Comparison of ENCODE assay signal across 21 cellular contexts in genomic region chr14:81018714-81019512, GRCh38.
DNase-seq lines count a peak whose midpoint lies in the region; ATAC-seq and TF ChIP-seq lines count a peak whose summit lies in the region.
"Had no signal": no experiment of that assay in that cellular context is flagged by ENCODE, and none has a peak within 500 bp of the region (broad histone marks: within the 10 kb centered on the region; RNA-seq: fewer than 3 reads in every experiment).

No MANE protein-coding gene starts in this region.

- H3K79me2 ChIP-seq in ACC112 (ENCODE audit: control insufficient read depth, insufficient read depth, low read length, unreplicated experiment) (no peaks in the 10 kb centered on the region), Loucy (ENCODE audit: insufficient read depth, low read length) (no peaks in the 10 kb centered on the region)

- ATAC-seq in psoas muscle (no peak), HG02981 (IDR thresholded peaks at IDR 0.05; ENCODE audit: unreplicated experiment) (no peak)

- H3K4me1 ChIP-seq in ACC112 (ENCODE audit: control insufficient read depth, insufficient read depth, low read length, unreplicated experiment), result peaks cover 4% of the 10 kb centered on the region
- H3K4me1 ChIP-seq in Loucy (ENCODE audit: insufficient read depth, low read length, poor library complexity, severe bottlenecking), result no peaks in the 10 kb centered on the region
- H3K4me1 ChIP-seq in psoas muscle, result no peaks in the 10 kb centered on the region
- H3K4me1 ChIP-seq: BE2C had no signal

- H2AFZ ChIP-seq in ACC112 (ENCODE audit: low read length, unreplicated experiment) (peak overlapping the region; percentile 71), Loucy (ENCODE audit: low read length) (peak overlapping the region; percentile 32; the same call in 1 of the 2 replicates)

- intact Hi-C loops in psoas muscle (cut with DNase I), result no loop called here

- peak overlapping the region; percentile 62; the same call in 1 of the 2 replicates for H3K4me3 ChIP-seq in ACC112 (ENCODE audit: low read depth, low read length)
- no peak overlapping the region for H3K4me3 ChIP-seq in Loucy (ENCODE audit: low read length, poor library complexity, severe bottlenecking)
- peak overlapping the region; percentile 3 for H3K4me3 ChIP-seq in psoas muscle

- DNase-seq in erythroblast (lab: John Stamatoyannopoulos, UW), result peak; percentile 61 to 64
- no peak for DNase-seq in psoas muscle
- DNase-seq in NCI-H1417 (lab: John Stamatoyannopoulos, UW), result no peak
- no peak for DNase-seq in OCI-M2 (lab: John Stamatoyannopoulos, UW; ENCODE audit: unreplicated experiment)
- DNase-seq: BE2C; CD4-positive, CD25-positive, alpha-beta regulatory T cell; EL; GF-D8; H9; KBM-7; NCI-H1105; NCI-H2081; NCI-H2171 treated with DMSO at 0.1 percent for 48 hours; NCI-H446; NCI-H526; SHP77 treated with DMSO at 0.1 percent for 48 hours; SK-N-SH had no signal

- H3K27ac ChIP-seq in ACC112 (ENCODE audit: low read depth, low read length), result no peak overlapping the region
- peak overlapping the region; percentile 5 for H3K27ac ChIP-seq in psoas muscle
- H3K27ac ChIP-seq: RWPE1 had no signal

- 76 to 78% (median 77%) methylated on average over 3 of the region's 3 CpGs for WGBS in psoas muscle, 3 donors

- no peak for TF ChIP-seq CTCF in Loucy (conservative IDR thresholded peaks at IDR 0.05; ENCODE audit: low read length)
- TF ChIP-seq CTCF in psoas muscle (IDR thresholded peaks at IDR 0.05), result no peak

- H3K27me3 ChIP-seq in ACC112 (ENCODE audit: insufficient read depth, low read length) (peaks cover 14% of the 10 kb centered on the region; the same call in 1 of the 2 replicates), Loucy (ENCODE audit: insufficient read depth, low read length, poor library complexity, severe bottlenecking) (no peaks in the 10 kb centered on the region), psoas muscle (ENCODE audit: insufficient read depth in 3 of 3, low read length in 2 of 3) (no peaks in the 10 kb centered on the region)
- H3K27me3 ChIP-seq: BE2C had no signal

- no peak overlapping the region for H3K9ac ChIP-seq in Loucy (ENCODE audit: low read depth, low read length, poor library complexity, severe bottlenecking)
- H3K9ac ChIP-seq: SK-N-SH had no signal

- no peaks in the 10 kb centered on the region for H3K9me2 ChIP-seq in Loucy (replicated peaks; ENCODE audit: low read depth, low read length)
- H3K9me2 ChIP-seq: SK-N-SH had no signal

- H4K20me1 ChIP-seq in Loucy (ENCODE audit: insufficient read depth, low read length, poor library complexity, severe bottlenecking), result no peaks in the 10 kb centered on the region

- TF ChIP-seq POLR2A in erythroblast (IDR thresholded peaks at IDR 0.05; ENCODE audit: low read length), result no peak

- no peak overlapping the region for H3K4me2 ChIP-seq in Loucy (ENCODE audit: low read depth, low read length, poor library complexity, severe bottlenecking)

- H3K36me3 ChIP-seq in ACC112 (ENCODE audit: insufficient read depth, low read length) (no peaks in the 10 kb centered on the region), Loucy (ENCODE audit: insufficient read depth, low read length) (no peaks in the 10 kb centered on the region), psoas muscle (ENCODE audit: insufficient read depth in 1 of 2, low read depth in 1 of 2) (no peaks in the 10 kb centered on the region)
- H3K36me3 ChIP-seq: BE2C had no signal

- H3K9me3 ChIP-seq in Loucy (ENCODE audit: insufficient read depth, low read depth, low read length) (no peaks in the 10 kb centered on the region), psoas muscle (no peaks in the 10 kb centered on the region)
- H3K9me3 ChIP-seq: BE2C, SK-N-SH had no signal

- H3F3A ChIP-seq in Loucy (ENCODE audit: low read depth), result no peaks in the 10 kb centered on the region

Comparison
In these comparisons a context has a peak if more than half of its experiments do, and no peak if none do; other contexts are left out.
1. DNase-seq: peak in erythroblast (2 of 2); none in psoas muscle (0 of 2), NCI-H1417 (0 of 3) and OCI-M2 (single experiment).